In the genomic region with DNA sequence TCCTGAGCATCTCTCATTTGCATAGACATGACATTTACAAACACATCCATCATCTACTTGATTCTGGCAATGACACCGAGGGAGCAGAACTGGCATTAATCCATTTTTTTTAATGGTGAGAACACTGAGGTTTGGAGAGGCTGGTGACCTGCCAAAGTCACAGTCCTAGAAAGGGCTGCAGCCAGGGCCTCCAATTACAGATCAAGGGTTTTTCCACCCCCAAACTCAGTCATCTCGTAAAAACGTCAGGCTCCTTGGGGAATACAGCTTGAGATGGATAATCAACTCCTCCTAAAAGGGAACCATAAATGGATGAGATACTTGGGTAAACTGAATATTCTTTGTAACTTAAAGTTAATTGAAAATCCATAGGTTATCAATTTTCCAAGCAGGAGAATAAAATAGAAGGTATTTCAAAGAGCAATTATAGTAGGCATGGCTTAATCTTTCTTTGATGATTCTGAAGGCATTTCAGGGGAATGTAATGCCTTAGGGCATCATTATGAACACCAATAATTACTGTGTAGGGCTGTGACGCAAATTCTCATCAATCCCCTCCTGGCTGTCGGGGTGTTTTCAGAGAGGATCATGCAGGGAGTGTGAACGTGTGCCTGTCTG, we compare ENCODE assay signal across 10 cellular contexts. TPM values are rescaled to one million over a fixed set of nuclear protein-coding genes. Genes with fewer than 3 reads are reported as not detected.
A peak's percentile ranks its signal among the peaks of the same experiment; 100 is the strongest.
DNase-seq lines count a peak whose midpoint lies in the region; ATAC-seq and TF ChIP-seq lines count a peak whose summit lies in the region.
"Had no signal": no experiment of that assay in that cellular context is flagged by ENCODE, and none has a peak within 500 bp of the region (broad histone marks: within the 10 kb centered on the region; RNA-seq: fewer than 3 reads in every experiment).

No MANE protein-coding gene starts in this region.

- no peak for TF ChIP-seq POLR2A in GM18505 (IDR thresholded peaks at IDR 0.05; ENCODE audit: borderline replicate concordance, extremely low read depth, insufficient read depth, insufficient read length)

- CTCF ChIA-PET in HEK293T (lab: Yijun Ruan, JAX), result no interaction called here

- H3K4me3 Mint-ChIP-seq in mesothelial cell of epicardium, result no peak overlapping the region
- H3K4me3 Mint-ChIP-seq: CD4-positive, alpha-beta memory T cell had no signal

- peaks cover 59% of the 10 kb centered on the region for H3K4me1 Mint-ChIP-seq in mesothelial cell of epicardium

- POLR2A ChIA-PET in HEK293T (lab: Yijun Ruan, JAX), result interaction anchor here (1.0 to 1.3 kb wide), 2 partner anchors 73 to 303 kb away, joined by 3 to 5 read pairs; no protein-coding TSS in a partner anchor

- no peaks in the 10 kb centered on the region for H3K27me3 Mint-ChIP-seq in mesothelial cell of epicardium (ENCODE audit: low read depth)
- H3K27me3 Mint-ChIP-seq: CD4-positive, alpha-beta memory T cell had no signal

- H3K36me3 Mint-ChIP-seq in mesothelial cell of epicardium, result no peaks in the 10 kb centered on the region
- H3K36me3 Mint-ChIP-seq: CD4-positive, alpha-beta memory T cell had no signal

- ATAC-seq in GM18505 (IDR thresholded peaks at IDR 0.05; ENCODE audit: unreplicated experiment), result no peak
- ATAC-seq in HG03108 (IDR thresholded peaks at IDR 0.05; ENCODE audit: unreplicated experiment), result no peak
- ATAC-seq: mucosa of descending colon had no signal

- H3K27ac Mint-ChIP-seq in mesothelial cell of epicardium, result peak overlapping the region; percentile 98

- DNase-seq in COLO829 (ENCODE audit: low spot score) (peak; percentile 35), HEK293T (ENCODE audit: extremely low spot score) (no peak), NCI-H82 treated with DMSO at 0.1 percent for 48 hours (lab: John Stamatoyannopoulos, UW; ENCODE audit: unreplicated experiment) (peak; percentile 28), mesothelial cell of epicardium (ENCODE audit: low spot score in 2 of 2, unreplicated experiment in 2 of 2) (no peak), germinal center (ENCODE audit: low spot score) (no peak)
- DNase-seq in activated CD4-positive, alpha-beta T cell treated with anti-CD3 and anti-CD28 coated beads, Interleukin-2, amount 50 U/mL, for 48 hours, result no peak
- DNase-seq: CD4-positive, alpha-beta memory T cell; mucosa of descending colon had no signal

- TF ChIP-seq CTCF in mesothelial cell of epicardium (IDR thresholded peaks at IDR 0.05; ENCODE audit: unreplicated experiment), result no peak

- H3K9me3 Mint-ChIP-seq in mesothelial cell of epicardium, result no peaks in the 10 kb centered on the region
- H3K9me3 Mint-ChIP-seq: CD4-positive, alpha-beta memory T cell had no signal

TF ChIP-seq in HEK293T, 16 proteins besides CTCF, POLR2A, EP300 and RAD21:
- TF ChIP-seq HDGF (IDR thresholded peaks at IDR 0.05; ENCODE audit: borderline replicate concordance), result no peak
- no peak for TF ChIP-seq L3MBTL2 (conservative IDR thresholded peaks at IDR 0.05)
- TF ChIP-seq, protein P1, sequence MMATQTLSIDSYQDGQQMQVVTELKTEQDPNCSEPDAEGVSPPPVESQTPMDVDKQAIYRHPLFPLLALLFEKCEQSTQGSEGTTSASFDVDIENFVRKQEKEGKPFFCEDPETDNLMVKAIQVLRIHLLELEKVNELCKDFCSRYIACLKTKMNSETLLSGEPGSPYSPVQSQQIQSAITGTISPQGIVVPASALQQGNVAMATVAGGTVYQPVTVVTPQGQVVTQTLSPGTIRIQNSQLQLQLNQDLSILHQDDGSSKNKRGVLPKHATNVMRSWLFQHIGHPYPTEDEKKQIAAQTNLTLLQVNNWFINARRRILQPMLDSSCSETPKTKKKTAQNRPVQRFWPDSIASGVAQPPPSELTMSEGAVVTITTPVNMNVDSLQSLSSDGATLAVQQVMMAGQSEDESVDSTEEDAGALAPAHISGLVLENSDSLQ (IDR thresholded peaks at IDR 0.05), result peak; percentile 95
- TF ChIP-seq FOXA1 (IDR thresholded peaks at IDR 0.05), result no peak
- no peak for TF ChIP-seq ARNT (IDR thresholded peaks at IDR 0.05)
- TF ChIP-seq FOXM1 (IDR thresholded peaks at IDR 0.05; ENCODE audit: borderline replicate concordance), result no peak
- no peak for TF ChIP-seq SUZ12 (IDR thresholded peaks at IDR 0.05)
- TF ChIP-seq SP1 (IDR thresholded peaks at IDR 0.05), result no peak
- no peak for TF ChIP-seq TARDBP (IDR thresholded peaks at IDR 0.05)
- no peak for TF ChIP-seq LEF1 (IDR thresholded peaks at IDR 0.05; ENCODE audit: borderline replicate concordance)
- TF ChIP-seq CTBP1 (IDR thresholded peaks at IDR 0.05; ENCODE audit: borderline replicate concordance), result peak; percentile 25

RNA-seq across cellular contexts. Expression of a gene that starts 9.5 kb away (rescaled TPM):
- 1.2 to 1.8 TPM (median 1.2 TPM) in 3 replicates for total RNA-seq in mesothelial cell of epicardium

Comparison
In these comparisons a context has a peak if more than half of its experiments do, and no peak if none do; other contexts are left out.
1. DNase-seq: peak in COLO829 (single experiment) and NCI-H82 treated with DMSO at 0.1 percent for 48 hours (single experiment); none in HEK293T (single experiment), mesothelial cell of epicardium (0 of 2), germinal center (single experiment) and activated CD4-positive, alpha-beta T cell treated with anti-CD3 and anti-CD28 coated beads, Interleukin-2, amount 50 U/mL, for 48 hours (0 of 2).